18 cellular contexts compared by ENCODE assay signal in the genomic region with DNA sequence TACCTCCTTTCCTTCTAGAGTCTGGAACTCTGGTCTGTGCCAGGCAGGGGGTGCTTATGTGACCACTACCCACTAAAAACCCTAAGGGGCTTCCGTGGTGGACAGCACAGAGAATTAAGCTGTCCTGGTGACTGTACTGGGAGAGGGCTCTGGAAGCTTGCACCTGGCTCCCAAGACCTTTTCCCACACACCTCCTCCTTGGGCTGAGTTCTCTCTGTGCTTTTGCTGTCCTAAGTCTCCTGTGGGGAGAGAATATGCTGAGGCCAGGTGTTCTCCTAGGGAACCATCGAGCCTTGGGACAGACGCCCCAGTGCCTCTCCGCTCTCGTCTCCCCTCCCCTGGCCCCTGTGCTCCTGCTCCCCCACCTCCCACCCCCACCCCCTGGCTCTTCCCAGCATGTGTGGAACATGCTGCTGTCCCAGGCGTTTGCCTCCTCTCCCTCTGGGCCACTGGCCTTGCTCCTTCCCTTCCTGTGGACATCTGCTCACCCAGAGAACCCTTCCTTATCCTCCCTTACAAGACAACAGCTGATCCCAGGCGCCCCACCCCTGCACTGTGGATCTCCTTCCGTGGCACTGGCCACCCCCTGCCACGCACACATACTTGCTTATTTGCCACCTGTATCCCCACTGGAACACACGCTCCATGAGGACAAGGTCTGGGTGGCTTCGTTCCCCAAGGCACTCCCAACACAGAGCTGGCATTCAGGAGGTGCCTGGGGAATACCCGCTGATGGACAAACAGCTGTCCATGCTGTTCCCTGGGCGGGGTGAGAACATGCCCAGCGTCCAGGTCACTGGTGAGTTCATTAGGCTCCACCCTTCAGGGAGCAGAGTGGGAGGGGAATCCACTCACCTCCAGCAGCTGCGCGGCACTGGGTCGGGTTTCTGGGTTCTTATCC.
DNase-seq lines count a peak whose midpoint lies in the region; ATAC-seq and TF ChIP-seq lines count a peak whose summit lies in the region.
"Had no signal": no experiment of that assay in that cellular context is flagged by ENCODE, and none has a peak within 500 bp of the region (broad histone marks: within the 10 kb centered on the region; RNA-seq: fewer than 3 reads in every experiment).

No MANE protein-coding gene starts in this region.

- intact Hi-C loops in CD4-positive, alpha-beta T cell (cut with DNase I, micrococcal nuclease): loop anchor here in 1 of 2 experiments (5.0 kb wide), 2 partner anchors 38 to 193 kb away; no protein-coding TSS in a partner anchor
- intact Hi-C loops in transverse colon (cut with DNase I; ENCODE audit: low total_unique reads): loop anchor here (5.0 kb wide), 1 partner anchor 82 kb away; the partner anchor contains the start of gene STK10

- H3K27ac ChIP-seq in CD4-positive, alpha-beta T cell (ENCODE audit: low read depth, low read length): no peak overlapping the region
- H3K27ac ChIP-seq in transverse colon: no peak overlapping the region
- H3K27ac ChIP-seq: ovary, SK-N-MC, thyroid gland had no signal

- H3K27ac Mint-ChIP-seq in CD4-positive, alpha-beta T cell: peak overlapping the region; percentile 27
- H3K27ac Mint-ChIP-seq in HFFc6: peak overlapping the region; percentile 48
- peak overlapping the region; percentile 98 for H3K27ac Mint-ChIP-seq in chondrocyte (ENCODE audit: unreplicated experiment)
- peak overlapping the region; percentile 57 for H3K27ac Mint-ChIP-seq in neural crest cell (ENCODE audit: unreplicated experiment)

- TF ChIP-seq EP300 in transverse colon (IDR thresholded peaks at IDR 0.05; ENCODE audit: low read depth): no peak

- peaks cover 29% of the 10 kb centered on the region for H3K4me1 Mint-ChIP-seq in CD4-positive, alpha-beta T cell (ENCODE audit: low read depth)
- H3K4me1 Mint-ChIP-seq in HFFc6 (ENCODE audit: low read depth) (peaks cover 58% of the 10 kb centered on the region), chondrocyte (ENCODE audit: low read depth) (peaks cover 75% of the 10 kb centered on the region), neural crest cell (peaks cover 50% of the 10 kb centered on the region)

- POLR2A ChIA-PET in CD4-positive, alpha-beta T cell (lab: Charles Lee): interaction anchor here (0.6 to 1.3 kb wide), 3 partner anchors 10 to 98 kb away, joined by 3 read pairs; partner anchors contain the start of gene FBXW11

- H3K27me3 Mint-ChIP-seq in CD4-positive, alpha-beta T cell: no peaks in the 10 kb centered on the region
- H3K27me3 Mint-ChIP-seq in HFFc6 (ENCODE audit: insufficient read depth): peaks cover 12% of the 10 kb centered on the region; the same call in 1 of the 2 replicates
- no peaks in the 10 kb centered on the region for H3K27me3 Mint-ChIP-seq in chondrocyte (ENCODE audit: low read depth)
- H3K27me3 Mint-ChIP-seq in neural crest cell (ENCODE audit: low read depth): no peaks in the 10 kb centered on the region

- no peak for DNase-seq in CD4-positive, alpha-beta T cell
- DNase-seq in HFFc6 (no peak), chondrocyte (ENCODE audit: low spot score) (peak; percentile 84), neural crest cell (ENCODE audit: low read depth, low spot score) (no peak), transverse colon (no peak)
- DNase-seq: activated effector memory CD4-positive, alpha-beta T cell treated with anti-CD3 and anti-CD28 coated beads, Interleukin-2, amount 50 U/mL, for 16 hours; dermis blood vessel endothelial cell; DMS 273 treated with DMSO at 0.1 percent for 48 hours; NCI-H2081; NCI-H524 treated with DMSO at 0.1 percent for 48 hours; ovary; small intestine; thyroid gland had no signal

- H3K36me3 ChIP-seq in transverse colon: no peaks in the 10 kb centered on the region
- H3K36me3 ChIP-seq: ovary, thyroid gland had no signal

- TF ChIP-seq CTCF in CD4-positive, alpha-beta T cell (IDR thresholded peaks at IDR 0.05): no peak
- no peak for TF ChIP-seq CTCF in HFFc6 (IDR thresholded peaks at IDR 0.05)
- no peak for TF ChIP-seq CTCF in chondrocyte (IDR thresholded peaks at IDR 0.05)
- TF ChIP-seq CTCF in neural crest cell (conservative IDR thresholded peaks at IDR 0.05): no peak
- TF ChIP-seq CTCF in transverse colon (IDR thresholded peaks at IDR 0.05): no peak

- WGBS in transverse colon (ENCODE audit: low coverage in 1 of 2), 2 donors: 88 to 94% methylated on average over 3 to 16 of the region's 17 CpGs

- in situ Hi-C loops in transverse colon (cut with MboI; ENCODE audit: low pct_ligation_motif_present in 1 of 4, low pct_unique_long_range_greater_than_20kb in 1 of 4, low sequenced_read_pairs in 3 of 4): loop anchor here in 3 of 4 donors (10.0 to 25.0 kb wide), 3 partner anchors 180 to 190 kb away; partner anchors contain the start of gene UBTD2 (in 2 of the 3)

- H3K4me1 ChIP-seq in transverse colon: peaks cover 5 to 27% (median 15%) of the 10 kb centered on the region in 4 donors

- no peaks in the 10 kb centered on the region for H3K9me3 ChIP-seq in CD4-positive, alpha-beta T cell (ENCODE audit: control insufficient read depth, low read length)
- no peaks in the 10 kb centered on the region for H3K9me3 ChIP-seq in transverse colon
- H3K9me3 ChIP-seq: ovary, thyroid gland had no signal

- H3K27me3 ChIP-seq in CD4-positive, alpha-beta T cell (ENCODE audit: control insufficient read depth, insufficient read depth, low read length): no peaks in the 10 kb centered on the region
- no peaks in the 10 kb centered on the region for H3K27me3 ChIP-seq in transverse colon
- H3K27me3 ChIP-seq: ovary, thyroid gland had no signal

- H3K9me3 Mint-ChIP-seq in CD4-positive, alpha-beta T cell: no peaks in the 10 kb centered on the region
- no peaks in the 10 kb centered on the region for H3K9me3 Mint-ChIP-seq in HFFc6
- H3K9me3 Mint-ChIP-seq in chondrocyte (ENCODE audit: low read depth): no peaks in the 10 kb centered on the region
- no peaks in the 10 kb centered on the region for H3K9me3 Mint-ChIP-seq in neural crest cell

- H3K36me3 Mint-ChIP-seq in CD4-positive, alpha-beta T cell (ENCODE audit: low read depth): peaks cover 76% of the 10 kb centered on the region
- H3K36me3 Mint-ChIP-seq in HFFc6 (ENCODE audit: low read depth): peaks cover 34% of the 10 kb centered on the region
- H3K36me3 Mint-ChIP-seq in chondrocyte (ENCODE audit: low read depth): peaks cover 15% of the 10 kb centered on the region
- no peaks in the 10 kb centered on the region for H3K36me3 Mint-ChIP-seq in neural crest cell (ENCODE audit: low read depth)

- CTCF ChIA-PET in CD4-positive, alpha-beta T cell (lab: Charles Lee): interaction anchor here (2.6 to 7.1 kb wide), 2 partner anchors 83 to 188 kb away, joined by 13 to 49 read pairs; partner anchors contain the start of gene STK10

- TF ChIP-seq POLR2A in transverse colon (IDR thresholded peaks at IDR 0.05): no peak

- no peak overlapping the region for H3K4me3 ChIP-seq in transverse colon
- H3K4me3 ChIP-seq: ovary, SK-N-MC, thyroid gland had no signal

- H3K4me3 Mint-ChIP-seq in CD4-positive, alpha-beta T cell: no peak overlapping the region
- no peak overlapping the region for H3K4me3 Mint-ChIP-seq in HFFc6
- no peak overlapping the region for H3K4me3 Mint-ChIP-seq in chondrocyte (ENCODE audit: unreplicated experiment)
- no peak overlapping the region for H3K4me3 Mint-ChIP-seq in neural crest cell

- ATAC-seq in CD4-positive, alpha-beta T cell (ENCODE audit: poor library complexity): no peak
- ATAC-seq in GM19023 (IDR thresholded peaks at IDR 0.05; ENCODE audit: unreplicated experiment) (no peak), GM21723 (IDR thresholded peaks at IDR 0.05; ENCODE audit: unreplicated experiment) (no peak), GM21528 (IDR thresholded peaks at IDR 0.05; ENCODE audit: low FRiP score, unreplicated experiment) (no peak)
- ATAC-seq: esophagus mucosa had no signal

Comparison
In these comparisons a context has a peak if more than half of its experiments do, and no peak if none do; other contexts are left out.
1. H3K27ac Mint-ChIP-seq: peak in every context shown above with its lines; median percentile 98 in chondrocyte; 57 in neural crest cell; 48 in HFFc6; 27 in CD4-positive, alpha-beta T cell.